Comparison of ENCODE assay signal across 8 cellular contexts in the genomic region with DNA sequence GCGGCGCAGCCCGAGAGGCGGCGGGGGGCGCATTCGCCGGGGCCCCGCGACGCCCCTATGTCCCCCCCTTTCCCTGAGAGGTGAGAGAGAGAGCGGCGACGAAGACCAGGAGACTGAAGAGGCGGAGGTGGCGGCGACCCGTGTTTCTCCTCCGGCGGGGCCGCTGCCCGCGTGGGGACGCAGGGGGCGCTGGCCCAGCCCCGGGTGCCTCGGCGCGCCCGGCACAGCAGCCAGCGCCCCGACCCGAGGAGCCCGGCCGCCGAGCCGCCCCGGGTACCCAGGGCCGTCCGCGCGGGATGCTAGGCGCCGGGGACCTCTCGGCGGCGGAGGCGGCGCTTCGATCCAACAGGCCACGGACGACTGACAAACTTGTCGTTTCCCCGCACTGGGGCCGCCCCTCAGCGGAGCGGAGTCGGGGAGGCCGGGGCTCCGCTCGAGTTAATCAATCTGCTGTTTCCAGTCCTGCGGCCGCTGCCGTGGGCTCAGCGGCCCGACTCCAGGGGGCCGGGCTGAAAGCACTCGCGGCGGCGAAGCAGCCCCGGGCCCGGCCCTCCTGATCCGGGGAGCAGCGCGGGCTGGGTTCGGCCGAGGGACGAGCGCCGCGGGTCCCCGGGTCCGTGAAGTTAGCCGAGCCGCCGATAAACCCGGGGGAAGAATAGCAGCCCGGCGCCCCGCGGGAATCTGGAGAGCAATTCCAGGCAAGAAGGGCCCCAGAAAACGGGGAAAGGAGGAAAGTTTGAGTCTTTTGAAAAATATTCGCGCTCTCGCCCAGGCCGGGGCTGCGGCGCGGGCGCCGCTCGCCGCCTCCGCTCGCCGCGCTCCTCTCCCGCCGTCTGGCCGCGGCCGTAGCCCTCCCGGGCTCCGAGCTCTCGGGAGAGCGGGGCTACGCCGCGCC. TPM values are rescaled to one million over a fixed set of nuclear protein-coding genes. Genes with fewer than 3 reads are reported as not detected.
A peak's percentile ranks its signal among the peaks of the same experiment; 100 is the strongest.
DNase-seq lines count a peak whose midpoint lies in the region; ATAC-seq and TF ChIP-seq lines count a peak whose summit lies in the region.

No MANE protein-coding gene starts in this region.

- H3K9me3 Mint-ChIP-seq in T-helper 1 cell treated with Interleukin-12 subunit alpha and Interleukin-12 subunit beta and Interleukin-4 antibody, amounts not matched to agents 30 μg/mL and 1 μg/mL, for 36 hours: no peaks in the 10 kb centered on the region
- no peaks in the 10 kb centered on the region for H3K9me3 Mint-ChIP-seq in stimulated activated memory B cell treated with anti-CD40 and anti-IgM and Interleukin-4, amounts not matched to agents 10 μg/mL and 1 μg/mL and 100 μg/mL, for 72 hours

- TF ChIP-seq CTCF in AG04450 (IDR thresholded peaks at IDR 0.05; ENCODE audit: low read depth, low read length): peak; percentile 0
- TF ChIP-seq CTCF in breast epithelium (IDR thresholded peaks at IDR 0.05): no peak
- no peak for TF ChIP-seq CTCF in liver (IDR thresholded peaks at IDR 0.05; ENCODE audit: low read depth, low read length, missing input control)

- peak overlapping the region; percentile 66 for H3K4me3 ChIP-seq in AG04450 (ENCODE audit: low read depth, low read length)
- H3K4me3 ChIP-seq in breast epithelium: peak overlapping the region; percentile 63 to 94 (median 69)
- peak overlapping the region in 2 of 3 donors; percentile 61 to 67 for H3K4me3 ChIP-seq in liver (ENCODE audit: low read depth in 1 of 3, low read length in 3 of 3)

- intact Hi-C loops in breast epithelium (cut with DNase I; ENCODE audit: low total_unique reads): no loop called here

- H3K27me3 Mint-ChIP-seq in T-helper 1 cell treated with Interleukin-12 subunit alpha and Interleukin-12 subunit beta and Interleukin-4 antibody, amounts not matched to agents 30 μg/mL and 1 μg/mL, for 36 hours (ENCODE audit: low read depth): peaks cover 75% of the 10 kb centered on the region
- H3K27me3 Mint-ChIP-seq in stimulated activated memory B cell treated with anti-CD40 and anti-IgM and Interleukin-4, amounts not matched to agents 10 μg/mL and 1 μg/mL and 100 μg/mL, for 72 hours: peaks cover 20% of the 10 kb centered on the region

- no peak for TF ChIP-seq RAD21 in liver (IDR thresholded peaks at IDR 0.05)

- no peak for DNase-seq in AG04450 (ENCODE audit: low read depth, low spot score)
- no peak for DNase-seq in breast epithelium (ENCODE audit: low spot score in 2 of 2)
- DNase-seq in NCI-H1930 (lab: John Stamatoyannopoulos, UW): no peak

- POLR2A ChIA-PET in AG04450 (lab: Yijun Ruan, JAX): interaction anchor here (0.9 to 1.0 kb wide), 2 partner anchors 21 to 319 kb away, joined by 3 read pairs; no protein-coding TSS in a partner anchor

- H3K4me1 ChIP-seq in breast epithelium: peaks cover 0 to 10% of the 10 kb centered on the region in 2 donors
- H3K4me1 ChIP-seq in liver (ENCODE audit: control insufficient read depth in 4 of 4, insufficient read depth in 4 of 4, low read length in 3 of 4): peaks cover 5 to 29% (median 20%) of the 10 kb centered on the region in 4 donors

- ATAC-seq in GM21723 (IDR thresholded peaks at IDR 0.05; ENCODE audit: unreplicated experiment) (peak; percentile 27), GM21825 (IDR thresholded peaks at IDR 0.05; ENCODE audit: unreplicated experiment) (no peak)
- ATAC-seq in stimulated activated memory B cell treated with anti-CD40 and anti-IgM and Interleukin-4, amounts not matched to agents 10 μg/mL and 1 μg/mL and 100 μg/mL, for 72 hours: peak; percentile 41

- CTCF ChIA-PET in AG04450 (lab: Charles Lee): interaction anchor here (1.1 kb wide), 1 partner anchor 9 kb away, joined by 3 read pairs; no protein-coding TSS in a partner anchor

- H3K27me3 ChIP-seq in AG04450 (ENCODE audit: control insufficient read depth, insufficient read depth, low read length): peaks cover 7% of the 10 kb centered on the region
- H3K27me3 ChIP-seq in breast epithelium: peaks cover 5 to 36% of the 10 kb centered on the region in 2 donors
- peaks cover 0 to 5% (median 0%) of the 10 kb centered on the region in 4 donors for H3K27me3 ChIP-seq in liver (ENCODE audit: control insufficient read depth in 4 of 4, insufficient read depth in 4 of 4, low read length in 3 of 4)

- TF ChIP-seq POLR2A in breast epithelium (IDR thresholded peaks at IDR 0.05): no peak

- H3K27ac Mint-ChIP-seq in T-helper 1 cell treated with Interleukin-12 subunit alpha and Interleukin-12 subunit beta and Interleukin-4 antibody, amounts not matched to agents 30 μg/mL and 1 μg/mL, for 36 hours: no peak overlapping the region
- peak overlapping the region; percentile 92 for H3K27ac Mint-ChIP-seq in stimulated activated memory B cell treated with anti-CD40 and anti-IgM and Interleukin-4, amounts not matched to agents 10 μg/mL and 1 μg/mL and 100 μg/mL, for 72 hours

- H3K4me1 Mint-ChIP-seq in T-helper 1 cell treated with Interleukin-12 subunit alpha and Interleukin-12 subunit beta and Interleukin-4 antibody, amounts not matched to agents 30 μg/mL and 1 μg/mL, for 36 hours (ENCODE audit: low read depth): peaks cover 32% of the 10 kb centered on the region
- H3K4me1 Mint-ChIP-seq in stimulated activated memory B cell treated with anti-CD40 and anti-IgM and Interleukin-4, amounts not matched to agents 10 μg/mL and 1 μg/mL and 100 μg/mL, for 72 hours: peaks cover 44% of the 10 kb centered on the region

- peak overlapping the region in 1 of 2 donors; percentile 36 for H3K9ac ChIP-seq in liver (ENCODE audit: low read depth in 1 of 2, low read length in 2 of 2)

- H3K36me3 ChIP-seq in breast epithelium: no peaks in the 10 kb centered on the region
- no peaks in the 10 kb centered on the region for H3K36me3 ChIP-seq in liver (ENCODE audit: control insufficient read depth in 4 of 4, insufficient read depth in 3 of 4, low read depth in 1 of 4, low read length in 3 of 4)

- WGBS in liver: under 1% methylated on average over 120 of the region's 120 CpGs

- peaks cover 3% of the 10 kb centered on the region for H3K36me3 Mint-ChIP-seq in T-helper 1 cell treated with Interleukin-12 subunit alpha and Interleukin-12 subunit beta and Interleukin-4 antibody, amounts not matched to agents 30 μg/mL and 1 μg/mL, for 36 hours (ENCODE audit: low read depth)
- H3K36me3 Mint-ChIP-seq in stimulated activated memory B cell treated with anti-CD40 and anti-IgM and Interleukin-4, amounts not matched to agents 10 μg/mL and 1 μg/mL and 100 μg/mL, for 72 hours: peaks cover 10% of the 10 kb centered on the region

- peak overlapping the region; percentile 76 for H3K4me3 Mint-ChIP-seq in T-helper 1 cell treated with Interleukin-12 subunit alpha and Interleukin-12 subunit beta and Interleukin-4 antibody, amounts not matched to agents 30 μg/mL and 1 μg/mL, for 36 hours
- peak overlapping the region; percentile 82 for H3K4me3 Mint-ChIP-seq in stimulated activated memory B cell treated with anti-CD40 and anti-IgM and Interleukin-4, amounts not matched to agents 10 μg/mL and 1 μg/mL and 100 μg/mL, for 72 hours

- no peaks in the 10 kb centered on the region; the same call in 1 of the 2 replicates for H3K9me3 ChIP-seq in AG04450 (ENCODE audit: control insufficient read depth, insufficient read depth, low read length)
- peaks cover 0 to 4% of the 10 kb centered on the region in 2 donors for H3K9me3 ChIP-seq in breast epithelium
- H3K9me3 ChIP-seq in liver (ENCODE audit: control insufficient read depth in 4 of 4, low read length in 3 of 4): no peaks in the 10 kb centered on the region

- H3K27ac ChIP-seq in AG04450 (ENCODE audit: low read depth, low read length): no peak overlapping the region
- H3K27ac ChIP-seq in breast epithelium: peak overlapping the region in 1 of 2 donors; percentile 64
- H3K27ac ChIP-seq in liver (ENCODE audit: low read depth in 1 of 2, low read length in 2 of 2): no peak overlapping the region

TF ChIP-seq in liver, 16 proteins besides CTCF, POLR2A, EP300 and RAD21 (continues in another document):
- TF ChIP-seq RXRA (IDR thresholded peaks at IDR 0.05) (no peak), EGR1 (IDR thresholded peaks at IDR 0.05; ENCODE audit: low read depth in 2 of 2) (no peak), SP1 (IDR thresholded peaks at IDR 0.05) (no peak), HNF4A (conservative IDR thresholded peaks at IDR 0.05) (no peak), HNF4G (IDR thresholded peaks at IDR 0.05) (no peak)
- TF ChIP-seq, protein P1, sequence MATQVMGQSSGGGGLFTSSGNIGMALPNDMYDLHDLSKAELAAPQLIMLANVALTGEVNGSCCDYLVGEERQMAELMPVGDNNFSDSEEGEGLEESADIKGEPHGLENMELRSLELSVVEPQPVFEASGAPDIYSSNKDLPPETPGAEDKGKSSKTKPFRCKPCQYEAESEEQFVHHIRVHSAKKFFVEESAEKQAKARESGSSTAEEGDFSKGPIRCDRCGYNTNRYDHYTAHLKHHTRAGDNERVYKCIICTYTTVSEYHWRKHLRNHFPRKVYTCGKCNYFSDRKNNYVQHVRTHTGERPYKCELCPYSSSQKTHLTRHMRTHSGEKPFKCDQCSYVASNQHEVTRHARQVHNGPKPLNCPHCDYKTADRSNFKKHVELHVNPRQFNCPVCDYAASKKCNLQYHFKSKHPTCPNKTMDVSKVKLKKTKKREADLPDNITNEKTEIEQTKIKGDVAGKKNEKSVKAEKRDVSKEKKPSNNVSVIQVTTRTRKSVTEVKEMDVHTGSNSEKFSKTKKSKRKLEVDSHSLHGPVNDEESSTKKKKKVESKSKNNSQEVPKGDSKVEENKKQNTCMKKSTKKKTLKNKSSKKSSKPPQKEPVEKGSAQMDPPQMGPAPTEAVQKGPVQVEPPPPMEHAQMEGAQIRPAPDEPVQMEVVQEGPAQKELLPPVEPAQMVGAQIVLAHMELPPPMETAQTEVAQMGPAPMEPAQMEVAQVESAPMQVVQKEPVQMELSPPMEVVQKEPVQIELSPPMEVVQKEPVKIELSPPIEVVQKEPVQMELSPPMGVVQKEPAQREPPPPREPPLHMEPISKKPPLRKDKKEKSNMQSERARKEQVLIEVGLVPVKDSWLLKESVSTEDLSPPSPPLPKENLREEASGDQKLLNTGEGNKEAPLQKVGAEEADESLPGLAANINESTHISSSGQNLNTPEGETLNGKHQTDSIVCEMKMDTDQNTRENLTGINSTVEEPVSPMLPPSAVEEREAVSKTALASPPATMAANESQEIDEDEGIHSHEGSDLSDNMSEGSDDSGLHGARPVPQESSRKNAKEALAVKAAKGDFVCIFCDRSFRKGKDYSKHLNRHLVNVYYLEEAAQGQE (IDR thresholded peaks at IDR 0.05): no peak

RNA-seq across cellular contexts. Expression of a gene that starts 0.6 kb away (rescaled TPM):
- polyA plus RNA-seq in AG04450 (2011; rRNA removed) (2.1 and 2.2 TPM in 2 replicates), liver (under 1 TPM; 0.15 to 0.77 TPM)
- 3.7 and 4.3 TPM in 2 replicates for polyA minus RNA-seq in AG04450 (2011; rRNA and poly(A)+ RNA removed)
- total RNA-seq in breast epithelium (1 to 10 TPM; 1.6 to 4.3 (median 4.3) TPM), liver (under 1 TPM; 0.33 to 0.92 TPM)
